Comparison of ENCODE assay signal across 8 cellular contexts in genomic region chrX:153829799-153830631, GRCh38. TPM values are rescaled to one million over a fixed set of nuclear protein-coding genes. Genes with fewer than 3 reads are reported as not detected.
DNase-seq lines count a peak whose midpoint lies in the region; ATAC-seq, FAIRE-seq and TF ChIP-seq lines count a peak whose summit lies in the region.

PDZD4 (minus strand) TSS chrX:153830544; CDS start chrX:153830298, 246 bp downstream.

- no peaks in the 10 kb centered on the region for H3K4me1 ChIP-seq in cardiac muscle cell (ENCODE audit: low read depth)

- no peaks in the 10 kb centered on the region for H3K36me3 Mint-ChIP-seq in mesothelial cell of epicardium

- in situ Hi-C loops in astrocyte of the cerebellum (cut with HindIII; ENCODE audit: low sequenced_read_pairs): no loop called here

- peaks cover 40% of the 10 kb centered on the region for H3K27me3 ChIP-seq in cardiac muscle cell

- H3K27ac Mint-ChIP-seq in mesothelial cell of epicardium: no peak within 1 kb of the TSS

- H3K4me3 ChIP-seq in cardiac muscle cell (peak within 1 kb of the TSS; percentile 28), astrocyte of the cerebellum (ENCODE audit: low read depth, low read length) (peak within 1 kb of the TSS; percentile 7)

- TF ChIP-seq CTCF in cardiac muscle cell (IDR thresholded peaks at IDR 0.05; ENCODE audit: low read depth, low read length) (no peak), astrocyte of the cerebellum (IDR thresholded peaks at IDR 0.05; ENCODE audit: low read depth, low read length, missing control alignments) (no peak), mesothelial cell of epicardium (IDR thresholded peaks at IDR 0.05; ENCODE audit: unreplicated experiment) (no peak)

- no peaks in the 10 kb centered on the region for H3K9me3 ChIP-seq in cardiac muscle cell (ENCODE audit: low read depth)

- no peak within 1 kb of the TSS for H3K27ac ChIP-seq in cardiac muscle cell

- H3K36me3 ChIP-seq in cardiac muscle cell: no peaks in the 10 kb centered on the region

- ATAC-seq in HG03159 (IDR thresholded peaks at IDR 0.05; ENCODE audit: unreplicated experiment) (no peak), HG02884 (IDR thresholded peaks at IDR 0.05; ENCODE audit: unreplicated experiment) (no peak)

- H3K4me1 Mint-ChIP-seq in mesothelial cell of epicardium: no peaks in the 10 kb centered on the region

- no peak for FAIRE-seq in urothelium cell line (lab: Jason Lieb, UNC)

- peak within 1 kb of the TSS; percentile 47 for H3K4me3 Mint-ChIP-seq in mesothelial cell of epicardium

- H3K9me3 Mint-ChIP-seq in mesothelial cell of epicardium: peaks cover 16% of the 10 kb centered on the region

- peak in 1 of 2 donors; percentile 22 for DNase-seq in cardiac muscle cell (ENCODE audit: low read depth in 1 of 2, low spot score in 1 of 2)
- no peak for DNase-seq in cardiac septum (ENCODE audit: low spot score)
- no peak for DNase-seq in astrocyte of the cerebellum (ENCODE audit: low read depth)
- no peak for DNase-seq in mesothelial cell of epicardium (ENCODE audit: low spot score in 2 of 2, unreplicated experiment in 2 of 2)
- peak; percentile 38 for DNase-seq in urothelium cell line (ENCODE audit: low spot score)
- DNase-seq in dedifferentiated amniotic fluid mesenchymal stem cell (ENCODE audit: extremely low spot score): no peak

- H3K27me3 Mint-ChIP-seq in mesothelial cell of epicardium (ENCODE audit: low read depth): peaks cover 73% of the 10 kb centered on the region

- intact Hi-C loops in cardiac septum (cut with DNase I): no loop called here

RNA-seq across cellular contexts. Expression of gene PDZD4, which starts in this region (rescaled TPM):
- total RNA-seq in cardiac muscle cell: 5.4 and 5.8 TPM in 2 replicates
- 0.50 and 1.7 TPM in 2 replicates for polyA plus RNA-seq in cardiac muscle cell
- 4.1 TPM for total RNA-seq in cardiac septum
- total RNA-seq in mesothelial cell of epicardium: 6.8 to 8.8 TPM (median 7.6 TPM) in 3 replicates
